8 cellular contexts compared by ENCODE assay signal in genomic region chr2:55159037-55159651, GRCh38.
DNase-seq lines count a peak whose midpoint lies in the region; ATAC-seq and TF ChIP-seq lines count a peak whose summit lies in the region.

No MANE protein-coding gene starts in this region.

- ATAC-seq in GM21619 (IDR thresholded peaks at IDR 0.05; ENCODE audit: unreplicated experiment) = peak; percentile 87
- no peak for ATAC-seq in HG02840 (IDR thresholded peaks at IDR 0.05; ENCODE audit: low FRiP score, unreplicated experiment)
- no peak for ATAC-seq in GM19035 (IDR thresholded peaks at IDR 0.05; ENCODE audit: unreplicated experiment)

- peak overlapping the region; percentile 49 for H3K27ac ChIP-seq in layer of hippocampus (ENCODE audit: low read depth, low read length)

- DNase-seq in GM10266 (ENCODE audit: extremely low spot score) (peak; percentile 22), NCI-H2171 treated with DMSO at 0.1 percent for 48 hours (lab: John Stamatoyannopoulos, UW) (peak; percentile 92), NCI-H226 (no peak)
- DNase-seq in activated CD4-positive, CD25-positive, alpha-beta regulatory T cell treated with anti-CD3 and anti-CD28 coated beads, Interleukin-2, amount 50 U/mL, for 72 hours = no peak

- no peaks in the 10 kb centered on the region for H3K27me3 ChIP-seq in layer of hippocampus (ENCODE audit: control insufficient read depth, insufficient read depth, low read length)

- TF ChIP-seq CTCF in GM10266 (IDR thresholded peaks at IDR 0.05; ENCODE audit: control insufficient read depth, insufficient read depth, low read depth, missing control alignments) = no peak

Comparison
In these comparisons a context has a peak if more than half of its experiments do, and no peak if none do; other contexts are left out.
1. DNase-seq: peak in GM10266 (single experiment) and NCI-H2171 treated with DMSO at 0.1 percent for 48 hours (single experiment); none in NCI-H226 (single experiment) and activated CD4-positive, CD25-positive, alpha-beta regulatory T cell treated with anti-CD3 and anti-CD28 coated beads, Interleukin-2, amount 50 U/mL, for 72 hours (single experiment).